8 cellular contexts compared by ENCODE assay signal in genomic region chr17:42997984-42998938, GRCh38. TPM values are rescaled to one million over a fixed set of nuclear protein-coding genes. Genes with fewer than 3 reads are reported as not detected.
DNase-seq lines count a peak whose midpoint lies in the region; ATAC-seq and TF ChIP-seq lines count a peak whose summit lies in the region.

TSS of gene RPL27 (plus strand) at chr17:42998419. CDS start at chr17:42998751, 332 bp downstream.

- peaks cover 50% of the 10 kb centered on the region for H3K36me3 ChIP-seq in BE2C
- peaks cover 10% of the 10 kb centered on the region for H3K36me3 ChIP-seq in colonic mucosa

- H3K4me1 ChIP-seq in BE2C (no peaks in the 10 kb centered on the region), colonic mucosa (peaks cover 18% of the 10 kb centered on the region)

- intact Hi-C loops in colonic mucosa (cut with DNase I) (loop anchor here (5.0 kb wide), 1 partner anchor 166 kb away; the partner anchor contains the start of gene PSME3), left colon (cut with DNase I, micrococcal nuclease) (no loop called here)

- H3K9ac ChIP-seq in colonic mucosa (ENCODE audit: low read depth in 2 of 2, low read length in 2 of 2), result peak within 1 kb of the TSS; percentile 89 to 99

- peak within 1 kb of the TSS; percentile 77 for H3K27ac ChIP-seq in colonic mucosa

- peak within 1 kb of the TSS; percentile 100 for H3K4me3 ChIP-seq in BE2C (ENCODE audit: low read depth, low read length)
- peak within 1 kb of the TSS; percentile 74 for H3K4me3 ChIP-seq in colonic mucosa

- H3K9me3 ChIP-seq in BE2C (no peaks in the 10 kb centered on the region), colonic mucosa (no peaks in the 10 kb centered on the region)

- DNase-seq in BE2C (peak; percentile 97), GM19238 (ENCODE audit: insufficient read length, low spot score) (peak; percentile 90), NCI-H524 treated with DMSO at 0.1 percent for 48 hours (lab: John Stamatoyannopoulos, UW) (peak; percentile 99), colonic mucosa (peak; percentile 98), left colon (peak; percentile 97 to 99)
- peak; percentile 98 for DNase-seq in activated CD4-positive, alpha-beta T cell treated with anti-CD3 and anti-CD28 coated beads for 48 hours
- peak; percentile 96 to 97 for DNase-seq in stimulated activated CD4-positive, alpha-beta T cell treated with anti-CD3 and anti-CD28 coated beads, Interleukin-2, amount 100 ng/mL, for 24 hours

- no peaks in the 10 kb centered on the region for H3K27me3 ChIP-seq in BE2C
- H3K27me3 ChIP-seq in colonic mucosa, result no peaks in the 10 kb centered on the region

- peak; percentile 89 for TF ChIP-seq CTCF in BE2C (IDR thresholded peaks at IDR 0.05; ENCODE audit: low read depth, low read length)
- TF ChIP-seq CTCF in colonic mucosa (IDR thresholded peaks at IDR 0.05), result peak; percentile 90

- ATAC-seq in HG03457 (IDR thresholded peaks at IDR 0.05; ENCODE audit: unreplicated experiment) (peak; percentile 83), left colon (peak; percentile 94)

RNA-seq across cellular contexts. Expression of gene RPL27, which starts in this region (rescaled TPM):
- 1,966 TPM for polyA plus RNA-seq in BE2C (2012; ENCODE audit: insufficient read depth, insufficient read length, low read depth)
- total RNA-seq in colonic mucosa (100 to 1,000 TPM; 707 to 851 TPM), left colon (100 to 1,000 TPM; 605 to 650 TPM)

Comparison
In these comparisons a context has a peak if more than half of its experiments do, and no peak if none do; other contexts are left out.
1. Peak in every context shown above with its lines: DNase-seq, ATAC-seq, H3K4me3 ChIP-seq and H3K27ac ChIP-seq.